ENCODE assay signal across 8 cellular contexts in genomic region chr17:42183741-42184711, GRCh38. TPM values are rescaled to one million over a fixed set of nuclear protein-coding genes. Genes with fewer than 3 reads are reported as not detected.
DNase-seq lines count a peak whose midpoint lies in the region; ATAC-seq lines count a peak whose summit lies in the region.

No MANE protein-coding gene starts in this region.

- H3K27ac ChIP-seq in esophagus (ENCODE audit: low read depth in 2 of 2, low read length in 1 of 2) (peak overlapping the region; percentile 23 to 36), muscle layer of colon (ENCODE audit: low read depth, low read length) (peak overlapping the region; percentile 23)

- 4% methylated on average over 77 to 83 of the region's 83 CpGs for WGBS in esophagus, 2 donors

- peak; percentile 80 for DNase-seq in 8988T
- DNase-seq in NCI-H82 treated with DMSO at 0.1 percent for 48 hours (lab: John Stamatoyannopoulos, UW; ENCODE audit: unreplicated experiment), result peak; percentile 27
- DNase-seq in activated T-cell treated with anti-CD3 and anti-CD28 coated beads for 1 hour (ENCODE audit: low read depth), result peak; percentile 69
- DNase-seq in stimulated activated CD8-positive, alpha-beta memory T cell treated with anti-CD3 and anti-CD28 coated beads, Interleukin-4, amount 100 ng/mL, for 4 hours (ENCODE audit: low read depth in 2 of 2, low spot score in 1 of 2), result peak; percentile 36 to 44

- no peaks in the 10 kb centered on the region for H3K36me3 ChIP-seq in esophagus (ENCODE audit: control insufficient read depth in 2 of 2, insufficient read depth in 2 of 2, low read length in 1 of 2)
- no peaks in the 10 kb centered on the region for H3K36me3 ChIP-seq in muscle layer of colon (ENCODE audit: insufficient read depth, low read length)

- peaks cover 0 to 2% of the 10 kb centered on the region in 2 donors for H3K27me3 ChIP-seq in esophagus (ENCODE audit: control insufficient read depth in 1 of 2, insufficient read depth in 2 of 2, low read length in 2 of 2)
- peaks cover 8 to 38% of the 10 kb centered on the region in 2 donors for H3K27me3 ChIP-seq in muscle layer of colon (ENCODE audit: control insufficient read depth in 1 of 2, insufficient read depth in 2 of 2, low read length in 2 of 2)

- H3K9me3 ChIP-seq in esophagus (ENCODE audit: control insufficient read depth in 2 of 2, insufficient read depth in 1 of 2, low read depth in 1 of 2, low read length in 1 of 2), result no peaks in the 10 kb centered on the region
- H3K9me3 ChIP-seq in muscle layer of colon (ENCODE audit: low read length), result no peaks in the 10 kb centered on the region

- H3K4me3 ChIP-seq in esophagus (ENCODE audit: low read depth in 1 of 2, low read length in 2 of 2), result peak overlapping the region; percentile 29 to 36
- peak overlapping the region; percentile 67 to 77 for H3K4me3 ChIP-seq in muscle layer of colon (ENCODE audit: low read depth in 1 of 2, low read length in 2 of 2)

- ATAC-seq in GM18511 (IDR thresholded peaks at IDR 0.05; ENCODE audit: unreplicated experiment), result peak; percentile 74
- ATAC-seq in HG03175 (IDR thresholded peaks at IDR 0.05; ENCODE audit: unreplicated experiment), result peak; percentile 63

- H3K4me1 ChIP-seq in esophagus (ENCODE audit: control insufficient read depth in 2 of 2, insufficient read depth in 2 of 2, low read length in 1 of 2), result peaks cover 7 to 12% of the 10 kb centered on the region in 2 donors
- H3K4me1 ChIP-seq in muscle layer of colon (ENCODE audit: insufficient read depth, low read length), result peaks cover 16% of the 10 kb centered on the region

- H3K9ac ChIP-seq in muscle layer of colon (ENCODE audit: low read length), result no peak overlapping the region

RNA-seq across cellular contexts. Expression of gene HCRT, which starts 1.2 kb away (rescaled TPM):
- not detected for polyA plus RNA-seq in esophagus

RNA-seq across cellular contexts. Expression of gene KCNH4, which starts 3.1 kb away (rescaled TPM):
- under 1 TPM; 0.02 to 0.04 TPM for polyA plus RNA-seq in esophagus

RNA-seq across cellular contexts. Expression of gene GHDC, which starts 10.3 kb away (rescaled TPM):
- polyA plus RNA-seq in esophagus, result 1 to 10 TPM; 4.6 to 7.0 TPM

RNA-seq across cellular contexts. Expression of gene RAB5C, which starts 29.2 kb away (rescaled TPM):
- 10 to 100 TPM; 61.8 to 93.4 TPM for polyA plus RNA-seq in esophagus

Comparison
In these comparisons a context has a peak if more than half of its experiments do, and no peak if none do; other contexts are left out.
1. Peak in every context shown above with its lines: DNase-seq, ATAC-seq, H3K4me3 ChIP-seq and H3K27ac ChIP-seq.
2. DNase-seq: peak in every context shown above with its lines; median percentile 80 in 8988T; 69 in activated T-cell treated with anti-CD3 and anti-CD28 coated beads for 1 hour; 40 in stimulated activated CD8-positive, alpha-beta memory T cell treated with anti-CD3 and anti-CD28 coated beads, Interleukin-4, amount 100 ng/mL, for 4 hours; 27 in NCI-H82 treated with DMSO at 0.1 percent for 48 hours.